In the genomic region with DNA sequence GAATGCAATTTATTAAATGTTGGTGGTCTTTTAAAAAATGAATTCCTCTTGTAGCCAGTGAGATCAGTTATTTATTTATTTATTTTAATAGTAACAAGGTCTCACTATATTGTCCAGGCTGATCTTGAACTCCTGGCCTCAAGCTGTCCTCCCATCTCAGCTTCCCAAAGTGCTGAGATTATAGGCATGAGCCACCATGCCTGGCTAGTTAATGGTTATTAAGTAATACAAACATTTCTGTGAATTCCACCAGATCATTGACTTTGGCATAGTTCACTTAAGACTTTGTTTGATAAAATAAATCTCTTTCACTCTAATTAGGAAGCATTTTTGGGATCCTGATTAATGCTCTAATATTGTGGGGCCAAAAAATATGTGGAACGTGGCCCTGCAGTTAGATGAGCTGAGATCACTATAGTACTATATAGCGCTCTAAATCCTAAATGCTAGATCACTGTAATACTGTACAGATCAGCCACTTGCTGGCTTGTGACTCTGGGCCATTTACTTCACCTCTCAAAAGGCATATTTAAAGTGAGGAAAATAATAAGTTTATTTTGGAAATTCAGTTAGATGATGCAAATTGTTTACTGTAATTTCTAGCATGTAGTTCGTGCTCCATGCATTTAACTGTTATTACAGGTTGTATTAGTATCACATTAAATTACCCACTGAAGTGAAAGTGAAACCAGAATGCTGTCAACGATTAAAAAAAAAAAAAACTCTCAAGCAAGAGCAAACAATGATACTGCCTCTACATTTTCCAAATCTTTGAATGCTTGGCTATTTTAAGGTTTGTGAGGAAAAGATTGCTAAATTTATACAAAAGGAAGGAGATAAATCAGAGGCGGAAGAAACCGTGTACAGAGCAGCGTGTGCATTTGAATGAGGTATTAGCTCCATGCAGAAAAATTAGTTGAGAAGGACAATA, we compare ENCODE assay signal across 8 cellular contexts. TPM values are rescaled to one million over a fixed set of nuclear protein-coding genes. Genes with fewer than 3 reads are reported as not detected.
DNase-seq lines count a peak whose midpoint lies in the region; ATAC-seq and TF ChIP-seq lines count a peak whose summit lies in the region.

No MANE protein-coding gene starts in this region.

- no peak for DNase-seq in activated CD4-positive, CD25-positive, alpha-beta regulatory T cell treated with anti-CD3 and anti-CD28 coated beads, Interleukin-2, amount 50 U/mL, for 72 hours
- DNase-seq in T-helper 2 cell treated with Interferon-gamma antibody and Interleukin-4, amounts not matched to agents 5 μg/mL and 100 μg/mL, for 36 hours (ENCODE audit: low spot score), result no peak
- DNase-seq in heart right ventricle (no peak), occipital lobe (lab: John Stamatoyannopoulos, UW) (no peak), glutamatergic neuron (no peak)

- H3K36me3 ChIP-seq in heart right ventricle, result no peaks in the 10 kb centered on the region

- peaks cover 0 to 46% (median 22%) of the 10 kb centered on the region in 9 donors for H3K4me1 ChIP-seq in heart right ventricle

- TF ChIP-seq CTCF in heart right ventricle (IDR thresholded peaks at IDR 0.05) (no peak), glutamatergic neuron (IDR thresholded peaks at IDR 0.05; ENCODE audit: partially characterized antibody, unreplicated experiment) (no peak)

- peak; percentile 60 to 63 for ATAC-seq in activated CD4-positive, CD25-positive, alpha-beta regulatory T cell treated with anti-CD3 and anti-CD28 coated beads, Interleukin-2, amount 50 U/mL, for 24 hours
- ATAC-seq in heart right ventricle (peak in 7 of 8 donors; percentile 27 to 69 (median 57)), GM18873 (IDR thresholded peaks at IDR 0.05; ENCODE audit: low FRiP score, unreplicated experiment) (no peak)

- H3K27ac ChIP-seq in heart right ventricle, result peak overlapping the region in 9 of 10 donors; percentile 51 to 74 (median 69)

- H3K27ac Mint-ChIP-seq in T-helper 2 cell treated with Interferon-gamma antibody and Interleukin-4, amounts not matched to agents 5 μg/mL and 100 μg/mL, for 36 hours, result peak overlapping the region; percentile 94
- peak overlapping the region; percentile 98 for H3K27ac Mint-ChIP-seq in stimulated activated naive CD8-positive, alpha-beta T cell treated with anti-CD3 and anti-CD28 coated beads, Interleukin-15, Interleukin-2, amounts not matched to agents 100 ng/mL and 50 ng/mL, for 24 hours
- H3K27ac Mint-ChIP-seq in glutamatergic neuron (ENCODE audit: unreplicated experiment), result no peak overlapping the region

- peaks cover 10% of the 10 kb centered on the region for H3K36me3 Mint-ChIP-seq in T-helper 2 cell treated with Interferon-gamma antibody and Interleukin-4, amounts not matched to agents 5 μg/mL and 100 μg/mL, for 36 hours (ENCODE audit: low read depth)
- H3K36me3 Mint-ChIP-seq in stimulated activated naive CD8-positive, alpha-beta T cell treated with anti-CD3 and anti-CD28 coated beads, Interleukin-15, Interleukin-2, amounts not matched to agents 100 ng/mL and 50 ng/mL, for 24 hours (ENCODE audit: low read depth), result no peaks in the 10 kb centered on the region
- no peaks in the 10 kb centered on the region for H3K36me3 Mint-ChIP-seq in glutamatergic neuron (ENCODE audit: unreplicated experiment)

- peak overlapping the region; percentile 89 for H3K4me3 Mint-ChIP-seq in T-helper 2 cell treated with Interferon-gamma antibody and Interleukin-4, amounts not matched to agents 5 μg/mL and 100 μg/mL, for 36 hours
- H3K4me3 Mint-ChIP-seq in stimulated activated naive CD8-positive, alpha-beta T cell treated with anti-CD3 and anti-CD28 coated beads, Interleukin-15, Interleukin-2, amounts not matched to agents 100 ng/mL and 50 ng/mL, for 24 hours, result peak overlapping the region; percentile 97
- no peak overlapping the region for H3K4me3 Mint-ChIP-seq in glutamatergic neuron (ENCODE audit: unreplicated experiment)

- H3K9me3 Mint-ChIP-seq in T-helper 2 cell treated with Interferon-gamma antibody and Interleukin-4, amounts not matched to agents 5 μg/mL and 100 μg/mL, for 36 hours, result peaks cover 2% of the 10 kb centered on the region
- H3K9me3 Mint-ChIP-seq in stimulated activated naive CD8-positive, alpha-beta T cell treated with anti-CD3 and anti-CD28 coated beads, Interleukin-15, Interleukin-2, amounts not matched to agents 100 ng/mL and 50 ng/mL, for 24 hours, result no peaks in the 10 kb centered on the region
- H3K9me3 Mint-ChIP-seq in glutamatergic neuron (ENCODE audit: unreplicated experiment), result no peaks in the 10 kb centered on the region

- intact Hi-C loops in heart right ventricle (cut with DNase I), result no loop called here

- peaks cover 23% of the 10 kb centered on the region for H3K4me1 Mint-ChIP-seq in T-helper 2 cell treated with Interferon-gamma antibody and Interleukin-4, amounts not matched to agents 5 μg/mL and 100 μg/mL, for 36 hours (ENCODE audit: low read depth)
- peaks cover 16% of the 10 kb centered on the region for H3K4me1 Mint-ChIP-seq in stimulated activated naive CD8-positive, alpha-beta T cell treated with anti-CD3 and anti-CD28 coated beads, Interleukin-15, Interleukin-2, amounts not matched to agents 100 ng/mL and 50 ng/mL, for 24 hours (ENCODE audit: low read depth)
- H3K4me1 Mint-ChIP-seq in glutamatergic neuron (ENCODE audit: low read depth, unreplicated experiment), result no peaks in the 10 kb centered on the region

- H3K27me3 ChIP-seq in heart right ventricle, result no peaks in the 10 kb centered on the region

- WGBS in heart right ventricle, 2 donors, result 35 to 42% methylated on average over 7 of the region's 7 CpGs

- peak overlapping the region; percentile 16 to 52 (median 44) for H3K4me3 ChIP-seq in heart right ventricle

- no peaks in the 10 kb centered on the region for H3K27me3 Mint-ChIP-seq in T-helper 2 cell treated with Interferon-gamma antibody and Interleukin-4, amounts not matched to agents 5 μg/mL and 100 μg/mL, for 36 hours (ENCODE audit: low read depth)
- no peaks in the 10 kb centered on the region for H3K27me3 Mint-ChIP-seq in stimulated activated naive CD8-positive, alpha-beta T cell treated with anti-CD3 and anti-CD28 coated beads, Interleukin-15, Interleukin-2, amounts not matched to agents 100 ng/mL and 50 ng/mL, for 24 hours
- H3K27me3 Mint-ChIP-seq in glutamatergic neuron (ENCODE audit: unreplicated experiment), result no peaks in the 10 kb centered on the region

- H3K9me3 ChIP-seq in heart right ventricle, result no peaks in the 10 kb centered on the region

RNA-seq across cellular contexts. Expression of gene FAS, which starts 15.9 kb away (rescaled TPM):
- total RNA-seq in heart right ventricle (10 to 100 TPM in 1 of 10 donors, 1 to 10 TPM in 9; 2.5 to 10.1 (median 3.7) TPM), occipital lobe (2.2 TPM), glutamatergic neuron (ENCODE audit: unreplicated experiment) (0.69 TPM)
- 1 to 10 TPM; 3.5 to 4.6 TPM for polyA plus RNA-seq in heart right ventricle

RNA-seq across cellular contexts. Expression of gene ACTA2, which starts 22.1 kb away (rescaled TPM):
- 100 to 1,000 TPM in 2 of 10 donors, 10 to 100 TPM in 8; 59.4 to 123 (median 73.7) TPM for total RNA-seq in heart right ventricle
- 100 to 1,000 TPM in 1 of 2 donors, 10 to 100 TPM in 1; 98.0 to 358 TPM for polyA plus RNA-seq in heart right ventricle
- total RNA-seq in occipital lobe, result 14.3 TPM
- total RNA-seq in glutamatergic neuron (ENCODE audit: unreplicated experiment), result 4.3 TPM
